ENCODE assay signal across 8 cellular contexts in the genomic region with DNA sequence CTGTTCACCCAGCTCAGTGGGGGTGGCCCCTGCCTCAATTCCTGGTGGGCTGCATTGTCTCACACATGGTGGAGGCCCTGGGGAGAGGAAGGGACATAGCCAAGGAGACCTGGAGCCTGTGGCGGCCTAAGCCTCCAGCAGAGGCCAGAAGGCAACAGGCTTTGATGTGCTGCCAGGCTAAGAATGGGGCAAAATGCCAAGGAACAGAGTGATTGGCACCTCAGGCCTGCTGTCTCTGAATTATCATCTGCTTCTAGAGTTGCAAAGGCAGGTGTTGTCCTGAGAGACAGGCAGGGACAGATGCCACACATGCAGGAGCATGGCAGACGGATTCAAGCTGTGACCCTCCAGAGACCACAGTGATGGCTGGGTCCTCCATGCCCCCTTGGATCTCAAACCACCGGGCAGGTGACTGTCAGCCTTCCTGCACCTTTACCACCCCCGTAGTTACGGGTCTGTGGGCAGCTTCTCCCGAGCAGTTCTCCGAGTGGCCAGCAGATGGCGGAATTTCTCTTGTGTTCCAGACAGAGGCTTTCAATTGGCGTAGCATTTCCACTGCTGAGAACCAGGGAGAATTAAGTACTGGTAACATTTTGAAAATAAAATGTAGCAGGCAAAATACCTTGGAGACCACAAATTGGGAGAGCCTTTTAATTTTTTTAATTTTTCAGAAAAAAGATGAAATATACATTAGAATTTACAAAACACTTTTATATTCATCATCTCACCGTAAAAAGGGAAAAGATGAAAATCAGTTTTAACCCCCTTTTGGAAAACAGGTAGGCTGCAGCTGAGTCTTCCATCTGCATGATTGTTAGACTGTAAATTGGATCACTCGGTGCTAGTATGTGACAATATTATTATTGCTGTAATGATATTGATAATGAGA.
DNase-seq lines count a peak whose midpoint lies in the region; ATAC-seq and TF ChIP-seq lines count a peak whose summit lies in the region.

No MANE protein-coding gene starts in this region.

- H3K27me3 ChIP-seq in liver (ENCODE audit: control insufficient read depth in 4 of 4, insufficient read depth in 4 of 4, low read length in 3 of 4): no peaks in the 10 kb centered on the region

- WGBS in liver: 21% methylated on average over 11 of the region's 11 CpGs

- no peak overlapping the region for H3K9ac ChIP-seq in liver (ENCODE audit: low read depth in 1 of 2, low read length in 2 of 2)

- H3K4me3 ChIP-seq in coronary artery: no peak overlapping the region
- H3K4me3 ChIP-seq in liver (ENCODE audit: low read depth in 1 of 3, low read length in 3 of 3): no peak overlapping the region

- H3K4me1 ChIP-seq in liver (ENCODE audit: control insufficient read depth in 4 of 4, insufficient read depth in 4 of 4, low read length in 3 of 4): peaks cover 0 to 3% (median 0%) of the 10 kb centered on the region in 4 donors

- H3K27ac ChIP-seq in coronary artery: no peak overlapping the region
- no peak overlapping the region for H3K27ac ChIP-seq in liver (ENCODE audit: low read depth in 1 of 2, low read length in 2 of 2)

- ATAC-seq in GM18909 (IDR thresholded peaks at IDR 0.05; ENCODE audit: poor library complexity, unreplicated experiment): peak; percentile 83
- ATAC-seq in HG03354 (IDR thresholded peaks at IDR 0.05; ENCODE audit: poor library complexity, severe bottlenecking, unreplicated experiment): peak; percentile 91

- peak; percentile 94 to 97 for TF ChIP-seq RAD21 in liver (IDR thresholded peaks at IDR 0.05)

- H3K36me3 ChIP-seq in liver (ENCODE audit: control insufficient read depth in 4 of 4, insufficient read depth in 3 of 4, low read depth in 1 of 4, low read length in 3 of 4): no peaks in the 10 kb centered on the region

- TF ChIP-seq CTCF in AG09319 (IDR thresholded peaks at IDR 0.05; ENCODE audit: low read depth, low read length) (peak; percentile 94), coronary artery (IDR thresholded peaks at IDR 0.05) (peak; percentile 91), liver (IDR thresholded peaks at IDR 0.05; ENCODE audit: low read depth, low read length, missing input control) (peak; percentile 98)

- H3K9me3 ChIP-seq in liver (ENCODE audit: control insufficient read depth in 4 of 4, low read length in 3 of 4): no peaks in the 10 kb centered on the region

- DNase-seq in AG09319 (ENCODE audit: extremely low read depth, low read depth) (peak; percentile 39), NCI-H510A (lab: John Stamatoyannopoulos, UW) (peak; percentile 29), coronary artery (ENCODE audit: low spot score) (peak; percentile 78)
- DNase-seq in activated CD4-positive, alpha-beta T cell treated with anti-CD3 and anti-CD28 coated beads for 4 hours: peak; percentile 77 to 90
- peak; percentile 75 to 87 (median 76) for DNase-seq in stimulated activated CD4-positive, alpha-beta T cell treated with anti-CD3 and anti-CD28 coated beads, TNF-alpha, amount 100 ng/mL, for 24 hours (ENCODE audit: low read depth in 3 of 3)

TF ChIP-seq in liver, 16 proteins besides CTCF, POLR2A, EP300 and RAD21:
- TF ChIP-seq FOXA2 (IDR thresholded peaks at IDR 0.05): no peak
- TF ChIP-seq, protein P1, sequence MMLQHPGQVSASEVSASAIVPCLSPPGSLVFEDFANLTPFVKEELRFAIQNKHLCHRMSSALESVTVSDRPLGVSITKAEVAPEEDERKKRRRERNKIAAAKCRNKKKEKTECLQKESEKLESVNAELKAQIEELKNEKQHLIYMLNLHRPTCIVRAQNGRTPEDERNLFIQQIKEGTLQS (IDR thresholded peaks at IDR 0.05): no peak
- TF ChIP-seq EGR1 (IDR thresholded peaks at IDR 0.05; ENCODE audit: low read depth in 2 of 2): no peak
TF ChIP-seq in liver: peak in this region for 0.

Comparison
In these comparisons a context has a peak if more than half of its experiments do, and no peak if none do; other contexts are left out.
1. DNase-seq: peak in every context shown above with its lines; median percentile 84 in activated CD4-positive, alpha-beta T cell treated with anti-CD3 and anti-CD28 coated beads for 4 hours; 78 in coronary artery; 76 in stimulated activated CD4-positive, alpha-beta T cell treated with anti-CD3 and anti-CD28 coated beads, TNF-alpha, amount 100 ng/mL, for 24 hours; 39 in AG09319; 29 in NCI-H510A.